ENCODE assay signal across 14 cellular contexts in genomic region chr4:89100853-89101252, GRCh38. TPM values are rescaled to one million over a fixed set of nuclear protein-coding genes. Genes with fewer than 3 reads are reported as not detected.
DNase-seq lines count a peak whose midpoint lies in the region; ATAC-seq lines count a peak whose summit lies in the region.
"Had no signal": no experiment of that assay in that cellular context is flagged by ENCODE, and none has a peak within 500 bp of the region (broad histone marks: within the 10 kb centered on the region; RNA-seq: fewer than 3 reads in every experiment).

No MANE protein-coding gene starts in this region.

- no peaks in the 10 kb centered on the region for H3K36me3 Mint-ChIP-seq in activated CD4-positive, alpha-beta memory T cell treated with anti-CD3 and anti-CD28 coated beads for 36 hours
- no peaks in the 10 kb centered on the region for H3K36me3 Mint-ChIP-seq in activated CD4-positive, alpha-beta memory T cell treated with anti-CD3 and anti-CD28 coated beads, Interleukin-2, amount 10 ng/mL, durations not matched to agents 7 days and 5 days (ENCODE audit: low read depth)
- H3K36me3 Mint-ChIP-seq in activated naive CD8-positive, alpha-beta T cell treated with anti-CD3 and anti-CD28 coated beads for 36 hours: no peaks in the 10 kb centered on the region
- H3K36me3 Mint-ChIP-seq: neural progenitor cell had no signal

- H3K27ac Mint-ChIP-seq in activated CD4-positive, alpha-beta memory T cell treated with anti-CD3 and anti-CD28 coated beads for 36 hours: peak overlapping the region; percentile 41
- no peak overlapping the region for H3K27ac Mint-ChIP-seq in activated CD4-positive, alpha-beta memory T cell treated with anti-CD3 and anti-CD28 coated beads, Interleukin-2, amount 10 ng/mL, durations not matched to agents 7 days and 5 days
- H3K27ac Mint-ChIP-seq in activated naive CD8-positive, alpha-beta T cell treated with anti-CD3 and anti-CD28 coated beads for 36 hours: peak overlapping the region; percentile 70
- H3K27ac Mint-ChIP-seq: endodermal cell, neural progenitor cell had no signal

- peaks cover 7% of the 10 kb centered on the region for H3K27me3 Mint-ChIP-seq in activated CD4-positive, alpha-beta memory T cell treated with anti-CD3 and anti-CD28 coated beads for 36 hours
- H3K27me3 Mint-ChIP-seq in activated CD4-positive, alpha-beta memory T cell treated with anti-CD3 and anti-CD28 coated beads, Interleukin-2, amount 10 ng/mL, durations not matched to agents 7 days and 5 days: peaks cover 5% of the 10 kb centered on the region
- peaks cover 14% of the 10 kb centered on the region for H3K27me3 Mint-ChIP-seq in activated naive CD8-positive, alpha-beta T cell treated with anti-CD3 and anti-CD28 coated beads for 36 hours

- H3K4me1 Mint-ChIP-seq in activated CD4-positive, alpha-beta memory T cell treated with anti-CD3 and anti-CD28 coated beads for 36 hours (ENCODE audit: low read depth): peaks cover 14% of the 10 kb centered on the region
- peaks cover 4% of the 10 kb centered on the region for H3K4me1 Mint-ChIP-seq in activated CD4-positive, alpha-beta memory T cell treated with anti-CD3 and anti-CD28 coated beads, Interleukin-2, amount 10 ng/mL, durations not matched to agents 7 days and 5 days
- peaks cover 26% of the 10 kb centered on the region for H3K4me1 Mint-ChIP-seq in activated naive CD8-positive, alpha-beta T cell treated with anti-CD3 and anti-CD28 coated beads for 36 hours
- H3K4me1 Mint-ChIP-seq: endodermal cell had no signal

- H3K9me3 Mint-ChIP-seq in activated CD4-positive, alpha-beta memory T cell treated with anti-CD3 and anti-CD28 coated beads for 36 hours: no peaks in the 10 kb centered on the region
- no peaks in the 10 kb centered on the region for H3K9me3 Mint-ChIP-seq in activated CD4-positive, alpha-beta memory T cell treated with anti-CD3 and anti-CD28 coated beads, Interleukin-2, amount 10 ng/mL, durations not matched to agents 7 days and 5 days
- H3K9me3 Mint-ChIP-seq in activated naive CD8-positive, alpha-beta T cell treated with anti-CD3 and anti-CD28 coated beads for 36 hours: peaks cover 6% of the 10 kb centered on the region
- H3K9me3 Mint-ChIP-seq: neural progenitor cell had no signal

- CTCF ChIA-PET in activated CD4-positive, alpha-beta memory T cell treated with anti-CD3 and anti-CD28 coated beads for 36 hours (lab: Charles Lee): interaction anchor here (1.0 kb wide), 1 partner anchor 33 kb away, joined by 3 read pairs; no protein-coding TSS in a partner anchor
- CTCF ChIA-PET in activated CD4-positive, alpha-beta memory T cell treated with anti-CD3 and anti-CD28 coated beads, Interleukin-2, amount 10 ng/mL, durations not matched to agents 7 days and 5 days (lab: Charles Lee): no interaction called here

- peak; percentile 20 for ATAC-seq in GM21423 (IDR thresholded peaks at IDR 0.05; ENCODE audit: unreplicated experiment)
- peak; percentile 3 for ATAC-seq in HG02938 (IDR thresholded peaks at IDR 0.05; ENCODE audit: unreplicated experiment)
- ATAC-seq: left colon had no signal

- intact Hi-C loops in activated CD4-positive, alpha-beta memory T cell treated with anti-CD3 and anti-CD28 coated beads for 36 hours (cut with micrococcal nuclease): loop anchor here (1.0 to 5.0 kb wide), 3 partner anchors 20 to 196 kb away; no protein-coding TSS in a partner anchor

- H3K4me3 Mint-ChIP-seq in activated CD4-positive, alpha-beta memory T cell treated with anti-CD3 and anti-CD28 coated beads for 36 hours: no peak overlapping the region
- H3K4me3 Mint-ChIP-seq in activated CD4-positive, alpha-beta memory T cell treated with anti-CD3 and anti-CD28 coated beads, Interleukin-2, amount 10 ng/mL, durations not matched to agents 7 days and 5 days: no peak overlapping the region
- H3K4me3 Mint-ChIP-seq in activated naive CD8-positive, alpha-beta T cell treated with anti-CD3 and anti-CD28 coated beads for 36 hours: no peak overlapping the region
- H3K4me3 Mint-ChIP-seq: endodermal cell, neural progenitor cell had no signal

- DNase-seq in activated CD4-positive, alpha-beta memory T cell treated with anti-CD3 and anti-CD28 coated beads for 36 hours: no peak
- no peak for DNase-seq in activated CD4-positive, alpha-beta memory T cell treated with anti-CD3 and anti-CD28 coated beads, Interleukin-2, amount 10 ng/mL, durations not matched to agents 7 days and 5 days
- no peak for DNase-seq in activated naive CD8-positive, alpha-beta T cell treated with anti-CD3 and anti-CD28 coated beads for 36 hours
- DNase-seq in germinal center (ENCODE audit: low spot score): no peak
- no peak for DNase-seq in NOMO-1 (lab: John Stamatoyannopoulos, UW; ENCODE audit: unreplicated experiment in 2 of 2)
- no peak for DNase-seq in epidermal melanocyte (ENCODE audit: insufficient read length, low spot score)
- DNase-seq: Caco-2, endodermal cell, left colon, NCI-H1105, NCI-H510A treated with DMSO at 0.1 percent for 48 hours had no signal

- POLR2A ChIA-PET in activated CD4-positive, alpha-beta memory T cell treated with anti-CD3 and anti-CD28 coated beads for 36 hours (lab: Charles Lee): no interaction called here
- POLR2A ChIA-PET in activated CD4-positive, alpha-beta memory T cell treated with anti-CD3 and anti-CD28 coated beads, Interleukin-2, amount 10 ng/mL, durations not matched to agents 7 days and 5 days (lab: Charles Lee): no interaction called here

RNA-seq across cellular contexts. Expression of gene TIGD2, which starts 10.5 kb away (rescaled TPM):
- 1 to 10 TPM; 1.1 to 1.4 TPM for total RNA-seq in activated CD4-positive, alpha-beta memory T cell treated with anti-CD3 and anti-CD28 coated beads for 36 hours
- 1 to 10 TPM; 3.9 to 4.7 TPM for total RNA-seq in activated CD4-positive, alpha-beta memory T cell treated with anti-CD3 and anti-CD28 coated beads, Interleukin-2, amount 10 ng/mL, durations not matched to agents 7 days and 5 days
- 1 to 10 TPM; 3.2 to 3.6 TPM for total RNA-seq in activated naive CD8-positive, alpha-beta T cell treated with anti-CD3 and anti-CD28 coated beads for 36 hours

RNA-seq across cellular contexts. Expression of gene FAM13A, which starts 43.9 kb away (rescaled TPM):
- total RNA-seq in activated CD4-positive, alpha-beta memory T cell treated with anti-CD3 and anti-CD28 coated beads for 36 hours: 1 to 10 TPM; 2.3 to 2.6 TPM
- total RNA-seq in activated CD4-positive, alpha-beta memory T cell treated with anti-CD3 and anti-CD28 coated beads, Interleukin-2, amount 10 ng/mL, durations not matched to agents 7 days and 5 days: 10 to 100 TPM in 1 of 2 experiments, 1 to 10 TPM in 1; 9.5 to 10.1 TPM
- total RNA-seq in activated naive CD8-positive, alpha-beta T cell treated with anti-CD3 and anti-CD28 coated beads for 36 hours: 1 to 10 TPM; 2.4 to 3.2 TPM
